Comparison of ENCODE assay signal across 22 cellular contexts in the genomic region with DNA sequence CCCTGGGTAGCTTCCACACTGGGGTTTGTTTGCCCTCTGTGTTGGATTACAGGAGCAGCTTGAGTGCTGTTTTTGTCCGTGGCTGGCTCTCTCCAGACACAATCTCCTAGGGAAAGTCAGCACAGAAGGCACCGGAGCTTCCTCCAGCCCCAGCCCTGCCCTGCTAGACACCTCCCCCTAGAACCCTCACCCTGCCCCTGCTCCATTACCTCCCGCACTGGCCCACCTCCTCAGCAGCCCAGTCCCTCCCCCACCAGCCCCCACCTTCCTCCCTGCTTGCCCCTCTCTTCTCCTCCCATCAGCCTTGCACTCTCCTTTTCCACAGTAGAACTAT.
DNase-seq lines count a peak whose midpoint lies in the region; ATAC-seq, FAIRE-seq and TF ChIP-seq lines count a peak whose summit lies in the region.
"Had no signal": no experiment of that assay in that cellular context is flagged by ENCODE, and none has a peak within 500 bp of the region (broad histone marks: within the 10 kb centered on the region; RNA-seq: fewer than 3 reads in every experiment).

No MANE protein-coding gene starts in this region.

- no peak for ATAC-seq in GM19463 (IDR thresholded peaks at IDR 0.05; ENCODE audit: unreplicated experiment)

- H3K4me3 ChIP-seq in coronary artery (no peak overlapping the region), spleen (no peak overlapping the region), small intestine (ENCODE audit: low read depth in 1 of 2, low read length in 2 of 2) (no peak overlapping the region)
- H3K4me3 ChIP-seq: BLaER1, MG63 had no signal

- no peak for TF ChIP-seq POLR2A in spleen (IDR thresholded peaks at IDR 0.05)

- peak; percentile 23 for DNase-seq in activated CD8-positive, alpha-beta memory T cell treated with anti-CD3 and anti-CD28 coated beads, Interleukin-2, amount 50 U/mL, for 48 hours
- no peak for DNase-seq in activated CD8-positive, alpha-beta memory T cell treated with anti-CD3 and anti-CD28 coated beads for 24 hours
- DNase-seq in coronary artery (ENCODE audit: low spot score) (peak; percentile 68), spleen (peak; percentile 36), HT-29 (ENCODE audit: low spot score) (no peak), small intestine (no peak)
- DNase-seq: CD4-positive, CD25-positive, alpha-beta regulatory T cell; DMS153; IMR-90; KG1; MG63; NCI-H1105 treated with DMSO at 0.1 percent for 48 hours; NCI-H2029; NCI-H446; NCI-H524 treated with DMSO at 0.1 percent for 48 hours; NCI-H774; SIG-M5 had no signal

- H3K36me3 ChIP-seq in spleen (no peaks in the 10 kb centered on the region), small intestine (ENCODE audit: control insufficient read depth in 2 of 2, insufficient read depth in 2 of 2, low read length in 2 of 2) (no peaks in the 10 kb centered on the region)
- H3K36me3 ChIP-seq: BLaER1, MG63 had no signal

- intact Hi-C loops in spleen (cut with DNase I; ENCODE audit: low total_unique reads), result no loop called here

- peaks cover 0 to 16% (median 0%) of the 10 kb centered on the region in 7 donors for H3K27me3 ChIP-seq in spleen (replicated peaks in 1 of 7)
- no peaks in the 10 kb centered on the region for H3K27me3 ChIP-seq in small intestine (ENCODE audit: control insufficient read depth in 2 of 2, insufficient read depth in 2 of 2, low read length in 2 of 2)
- H3K27me3 ChIP-seq: BLaER1, MG63 had no signal

- no peak for FAIRE-seq in small intestine (lab: Jason Lieb, UNC)
- FAIRE-seq: A204.1, H54, RCC 7860 had no signal

- H3K27ac ChIP-seq in coronary artery (no peak overlapping the region), spleen (no peak overlapping the region), small intestine (ENCODE audit: low read depth in 1 of 2, low read length in 1 of 2) (no peak overlapping the region)
- H3K27ac ChIP-seq: BLaER1 had no signal

- no peak for TF ChIP-seq CTCF in coronary artery (IDR thresholded peaks at IDR 0.05)
- no peak for TF ChIP-seq CTCF in spleen (IDR thresholded peaks at IDR 0.05 in 8 of 11, conservative IDR thresholded peaks at IDR 0.05 in 3 of 11)

- H3K9me3 ChIP-seq in spleen, result no peaks in the 10 kb centered on the region
- H3K9me3 ChIP-seq in small intestine (ENCODE audit: control insufficient read depth, low read depth), result no peaks in the 10 kb centered on the region
- H3K9me3 ChIP-seq: BLaER1, MG63 had no signal

- no peaks in the 10 kb centered on the region for H3K4me1 ChIP-seq in spleen
- H3K4me1 ChIP-seq in small intestine (ENCODE audit: control insufficient read depth in 2 of 2, insufficient read depth in 1 of 2, low read depth in 1 of 2, low read length in 1 of 2), result no peaks in the 10 kb centered on the region
- H3K4me1 ChIP-seq: BLaER1 had no signal

- 74 to 86% (median 77%) methylated on average over 3 of the region's 3 CpGs for WGBS in spleen, 5 donors
- WGBS in small intestine, 3 donors, result 63 to 73% (median 73%) methylated on average over 3 of the region's 3 CpGs

Comparison
In these comparisons a context has a peak if more than half of its experiments do, and no peak if none do; other contexts are left out.
1. DNase-seq: peak in activated CD8-positive, alpha-beta memory T cell treated with anti-CD3 and anti-CD28 coated beads, Interleukin-2, amount 50 U/mL, for 48 hours (single experiment), coronary artery (single experiment) and spleen (single experiment); none in activated CD8-positive, alpha-beta memory T cell treated with anti-CD3 and anti-CD28 coated beads for 24 hours (single experiment), HT-29 (single experiment) and small intestine (single experiment).